ENCODE assay signal across 12 cellular contexts in the genomic region with DNA sequence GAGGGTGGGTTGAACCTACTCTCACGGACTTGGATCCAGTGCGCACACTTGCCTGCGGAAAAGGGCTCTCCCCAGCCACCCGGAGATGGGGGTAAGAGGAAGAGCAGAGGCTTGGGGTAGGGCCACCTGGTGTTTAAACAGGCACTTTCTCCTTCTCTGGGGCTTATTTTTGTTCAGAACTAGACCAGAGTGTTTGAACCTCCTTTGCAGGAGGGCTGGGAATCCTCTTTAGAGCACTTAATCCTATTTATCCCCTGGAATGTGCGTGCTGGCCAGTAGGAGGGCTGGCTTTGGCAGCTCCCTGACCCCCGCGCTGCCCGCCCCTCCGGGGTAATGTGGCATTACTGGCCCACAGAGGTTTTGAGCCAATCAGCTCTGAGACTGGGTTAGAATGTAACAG. TPM values are rescaled to one million over a fixed set of nuclear protein-coding genes. Genes with fewer than 3 reads are reported as not detected.
DNase-seq lines count a peak whose midpoint lies in the region; ATAC-seq and TF ChIP-seq lines count a peak whose summit lies in the region.
"Had no signal": no experiment of that assay in that cellular context is flagged by ENCODE, and none has a peak within 500 bp of the region (broad histone marks: within the 10 kb centered on the region; RNA-seq: fewer than 3 reads in every experiment).

No MANE protein-coding gene starts in this region.

- no peaks in the 10 kb centered on the region for H3K9me3 Mint-ChIP-seq in stimulated activated effector memory CD8-positive, alpha-beta T cell treated with anti-CD3 and anti-CD28 coated beads, Interleukin-12 subunit alpha, Interleukin-12 subunit beta, amount 100 ng/mL, for 72 hours
- no peaks in the 10 kb centered on the region for H3K9me3 Mint-ChIP-seq in stimulated activated naive CD8-positive, alpha-beta T cell treated with anti-CD3 and anti-CD28 coated beads, Interleukin-15, amount 100 ng/mL, for 72 hours

- DNase-seq in cardiac muscle cell (ENCODE audit: low read depth in 1 of 2, low spot score in 1 of 2), result peak in 1 of 2 donors; percentile 29
- DNase-seq in Right ventricle myocardium superior, result no peak
- no peak for DNase-seq in T-helper 17 cell
- DNase-seq in stimulated activated effector memory CD8-positive, alpha-beta T cell treated with anti-CD3 and anti-CD28 coated beads, Interleukin-12 subunit alpha, Interleukin-12 subunit beta, amount 100 ng/mL, for 72 hours (ENCODE audit: low spot score in 2 of 2), result no peak
- DNase-seq in NCI-H774 (lab: John Stamatoyannopoulos, UW), result no peak
- no peak for DNase-seq in SHP77 treated with DMSO at 0.1 percent for 48 hours (lab: John Stamatoyannopoulos, UW)
- DNase-seq in stimulated activated naive CD8-positive, alpha-beta T cell treated with anti-CD3 and anti-CD28 coated beads, Interleukin-15, amount 100 ng/mL, for 72 hours, result no peak
- DNase-seq: aorta had no signal

- H3K4me3 ChIP-seq in cardiac muscle cell (no peak overlapping the region), iPS-20b (ENCODE audit: low read length) (peak overlapping the region; percentile 33; the same call in 1 of the 2 replicates)
- H3K4me3 ChIP-seq: GM12878 had no signal

- H3K27ac ChIP-seq in cardiac muscle cell (peak overlapping the region; percentile 34), iPS-20b (ENCODE audit: low read length) (no peak overlapping the region)
- H3K27ac ChIP-seq: VCaP had no signal

- H3K27me3 Mint-ChIP-seq in T-helper 17 cell, result peaks cover 9% of the 10 kb centered on the region
- peaks cover 34% of the 10 kb centered on the region for H3K27me3 Mint-ChIP-seq in stimulated activated naive CD8-positive, alpha-beta T cell treated with anti-CD3 and anti-CD28 coated beads, Interleukin-15, amount 100 ng/mL, for 72 hours

- H3K36me3 Mint-ChIP-seq in T-helper 17 cell (ENCODE audit: low read depth), result peaks cover 2% of the 10 kb centered on the region
- H3K36me3 Mint-ChIP-seq in stimulated activated effector memory CD8-positive, alpha-beta T cell treated with anti-CD3 and anti-CD28 coated beads, Interleukin-12 subunit alpha, Interleukin-12 subunit beta, amount 100 ng/mL, for 72 hours, result no peaks in the 10 kb centered on the region

- H3K4me1 ChIP-seq in cardiac muscle cell (ENCODE audit: low read depth) (peaks cover 8% of the 10 kb centered on the region), iPS-20b (ENCODE audit: insufficient read depth, low read length) (peaks cover 6% of the 10 kb centered on the region; the same call in 1 of the 2 replicates)

- H3K36me3 ChIP-seq in cardiac muscle cell (no peaks in the 10 kb centered on the region), iPS-20b (ENCODE audit: insufficient read depth, low read depth, low read length) (no peaks in the 10 kb centered on the region)

- TF ChIP-seq CTCF in cardiac muscle cell (IDR thresholded peaks at IDR 0.05; ENCODE audit: low read depth, low read length), result no peak

- intact Hi-C loops in Right ventricle myocardium superior (cut with DNase I), result loop anchor here (10.0 kb wide), 1 partner anchor 93 kb away; a partner anchor contains a TSS

- H3K9me3 ChIP-seq in cardiac muscle cell (ENCODE audit: low read depth) (no peaks in the 10 kb centered on the region), T-helper 17 cell (ENCODE audit: control insufficient read depth, low read length, poor library complexity, severe bottlenecking) (no peaks in the 10 kb centered on the region), iPS-20b (ENCODE audit: insufficient read depth, low read depth, low read length) (no peaks in the 10 kb centered on the region; the same call in 1 of the 2 replicates)

- ATAC-seq in Right ventricle myocardium superior (ENCODE audit: poor library complexity) (no peak), T-helper 17 cell (no peak)
- ATAC-seq in stimulated activated effector memory CD8-positive, alpha-beta T cell treated with anti-CD3 and anti-CD28 coated beads, Interleukin-12 subunit alpha, Interleukin-12 subunit beta, amount 100 ng/mL, for 72 hours, result no peak
- no peak for ATAC-seq in stimulated activated naive CD8-positive, alpha-beta T cell treated with anti-CD3 and anti-CD28 coated beads, Interleukin-15, amount 100 ng/mL, for 72 hours
- ATAC-seq: GM12878 had no signal

- H3K4me3 Mint-ChIP-seq in T-helper 17 cell, result peak overlapping the region; percentile 49
- peak overlapping the region; percentile 83 for H3K4me3 Mint-ChIP-seq in stimulated activated effector memory CD8-positive, alpha-beta T cell treated with anti-CD3 and anti-CD28 coated beads, Interleukin-12 subunit alpha, Interleukin-12 subunit beta, amount 100 ng/mL, for 72 hours
- H3K4me3 Mint-ChIP-seq in stimulated activated naive CD8-positive, alpha-beta T cell treated with anti-CD3 and anti-CD28 coated beads, Interleukin-15, amount 100 ng/mL, for 72 hours, result no peak overlapping the region

- no peak overlapping the region for H3K9ac ChIP-seq in iPS-20b (ENCODE audit: low read depth, low read length)

- H3K27ac Mint-ChIP-seq in T-helper 17 cell, result no peak overlapping the region
- H3K27ac Mint-ChIP-seq in stimulated activated effector memory CD8-positive, alpha-beta T cell treated with anti-CD3 and anti-CD28 coated beads, Interleukin-12 subunit alpha, Interleukin-12 subunit beta, amount 100 ng/mL, for 72 hours, result no peak overlapping the region
- no peak overlapping the region for H3K27ac Mint-ChIP-seq in stimulated activated naive CD8-positive, alpha-beta T cell treated with anti-CD3 and anti-CD28 coated beads, Interleukin-15, amount 100 ng/mL, for 72 hours

- H3K4me1 Mint-ChIP-seq in T-helper 17 cell, result peaks cover 16% of the 10 kb centered on the region
- H3K4me1 Mint-ChIP-seq in stimulated activated effector memory CD8-positive, alpha-beta T cell treated with anti-CD3 and anti-CD28 coated beads, Interleukin-12 subunit alpha, Interleukin-12 subunit beta, amount 100 ng/mL, for 72 hours, result peaks cover 25% of the 10 kb centered on the region
- H3K4me1 Mint-ChIP-seq in stimulated activated naive CD8-positive, alpha-beta T cell treated with anti-CD3 and anti-CD28 coated beads, Interleukin-15, amount 100 ng/mL, for 72 hours, result peaks cover 31% of the 10 kb centered on the region

- H3K27me3 ChIP-seq in cardiac muscle cell (peaks cover 17% of the 10 kb centered on the region), iPS-20b (ENCODE audit: insufficient read depth, low read length) (peaks cover 53% of the 10 kb centered on the region)

RNA-seq across cellular contexts. Expression of a gene that starts 2.0 kb away (rescaled TPM):
- 0.85 and 1.0 TPM in 2 replicates for total RNA-seq in cardiac muscle cell
- 1.1 TPM in 1 of 2 replicates, not detected in the other for polyA plus RNA-seq in cardiac muscle cell
- total RNA-seq in Right ventricle myocardium superior, result 14.3 TPM
- total RNA-seq in T-helper 17 cell, result under 1 TPM; 0.10 to 0.52 TPM
- total RNA-seq: aorta had no signal

RNA-seq across cellular contexts. Expression of a gene that starts 2.7 kb away (rescaled TPM):
- total RNA-seq in cardiac muscle cell (9.7 and 10.5 TPM in 2 replicates), Right ventricle myocardium superior (22.6 TPM), T-helper 17 cell (10 to 100 TPM; 33.9 to 35.8 TPM)
- polyA plus RNA-seq in cardiac muscle cell, result 6.3 and 13.7 TPM in 2 replicates

RNA-seq across cellular contexts. Expression of a gene that starts 14.0 kb away (rescaled TPM):
- total RNA-seq in cardiac muscle cell, result 5.1 and 5.5 TPM in 2 replicates
- 2.1 and 3.3 TPM in 2 replicates for polyA plus RNA-seq in cardiac muscle cell
- total RNA-seq in Right ventricle myocardium superior, result 24.1 TPM
- 10 to 100 TPM; 10.2 to 10.5 TPM for total RNA-seq in T-helper 17 cell

RNA-seq across cellular contexts. Expression of a gene that starts 41.9 kb away (rescaled TPM):
- total RNA-seq in cardiac muscle cell (0.03 TPM in 1 of 2 replicates, not detected in the other), Right ventricle myocardium superior (not detected), T-helper 17 cell (1 to 10 TPM in 1 of 2 donors, under 1 TPM in 1; 0.55 to 4.1 TPM)
- 0.10 TPM in 1 of 2 replicates, not detected in the other for polyA plus RNA-seq in cardiac muscle cell
- total RNA-seq: GM12878 had no signal
- polyA plus RNA-seq: BJ had no signal

Comparison
In these comparisons a context has a peak if more than half of its experiments do, and no peak if none do; other contexts are left out.
1. H3K4me3 Mint-ChIP-seq: peak in T-helper 17 cell (single experiment) and stimulated activated effector memory CD8-positive, alpha-beta T cell treated with anti-CD3 and anti-CD28 coated beads, Interleukin-12 subunit alpha, Interleukin-12 subunit beta, amount 100 ng/mL, for 72 hours (single experiment); none in stimulated activated naive CD8-positive, alpha-beta T cell treated with anti-CD3 and anti-CD28 coated beads, Interleukin-15, amount 100 ng/mL, for 72 hours (0 of 2).